Comparison of ENCODE assay signal across 10 cellular contexts in genomic region chr11:15649371-15650104, GRCh38.
DNase-seq lines count a peak whose midpoint lies in the region; ATAC-seq and TF ChIP-seq lines count a peak whose summit lies in the region.
"Had no signal": no experiment of that assay in that cellular context is flagged by ENCODE, and none has a peak within 500 bp of the region (broad histone marks: within the 10 kb centered on the region; RNA-seq: fewer than 3 reads in every experiment).

No MANE protein-coding gene starts in this region.

- no peaks in the 10 kb centered on the region for H3K36me3 ChIP-seq in breast epithelium
- no peaks in the 10 kb centered on the region for H3K36me3 ChIP-seq in tibial nerve
- no peaks in the 10 kb centered on the region for H3K36me3 ChIP-seq in ovary

- peak overlapping the region; percentile 7 for H3K4me3 Mint-ChIP-seq in MCF 10A (ENCODE audit: unreplicated experiment)
- H3K4me3 Mint-ChIP-seq: T-helper 17 cell had no signal

- no peak for TF ChIP-seq CTCF in MCF 10A (IDR thresholded peaks at IDR 0.05; ENCODE audit: unreplicated experiment)
- TF ChIP-seq CTCF in breast epithelium (IDR thresholded peaks at IDR 0.05): no peak
- no peak for TF ChIP-seq CTCF in fibroblast of pulmonary artery (IDR thresholded peaks at IDR 0.05; ENCODE audit: low read length, missing control alignments)
- TF ChIP-seq CTCF in tibial nerve (IDR thresholded peaks at IDR 0.05): no peak
- TF ChIP-seq CTCF in ovary (IDR thresholded peaks at IDR 0.05): no peak

- DNase-seq in MCF 10A (ENCODE audit: unreplicated experiment): no peak
- no peak for DNase-seq in breast epithelium (ENCODE audit: low spot score in 2 of 2)
- peak; percentile 56 for DNase-seq in fibroblast of pulmonary artery (ENCODE audit: low read depth)
- DNase-seq in tibial nerve (ENCODE audit: low spot score in 2 of 2): no peak
- no peak for DNase-seq in ovary
- DNase-seq in NCI-H1092 (lab: John Stamatoyannopoulos, UW): no peak
- no peak for DNase-seq in NK-92 treated with Interleukin-12 subunit alpha and Interleukin-12 subunit beta, amount 100 ng/mL, for 24 hours (lab: John Stamatoyannopoulos, UW)

- TF ChIP-seq POLR2A in breast epithelium (IDR thresholded peaks at IDR 0.05) (no peak), tibial nerve (IDR thresholded peaks at IDR 0.05) (no peak), ovary (IDR thresholded peaks at IDR 0.05) (no peak)

- no peaks in the 10 kb centered on the region for H3K36me3 Mint-ChIP-seq in MCF 10A (ENCODE audit: insufficient read depth, unreplicated experiment)

- TF ChIP-seq EP300 in tibial nerve (IDR thresholded peaks at IDR 0.05) (no peak), ovary (IDR thresholded peaks at IDR 0.05) (no peak)

- H3K4me1 ChIP-seq in breast epithelium: no peaks in the 10 kb centered on the region
- H3K4me1 ChIP-seq in tibial nerve: peaks cover 0 to 23% (median 8%) of the 10 kb centered on the region in 4 donors
- H3K4me1 ChIP-seq in ovary (ENCODE audit: insufficient read depth): peaks cover 6% of the 10 kb centered on the region

- H3K27me3 Mint-ChIP-seq in MCF 10A (ENCODE audit: insufficient read depth, unreplicated experiment): peaks cover 21% of the 10 kb centered on the region

- H3K4me3 ChIP-seq in breast epithelium: peak overlapping the region in 1 of 3 donors; percentile 63
- H3K4me3 ChIP-seq in fibroblast of pulmonary artery (replicated peaks; ENCODE audit: low read depth, low read length): no peak overlapping the region
- H3K4me3 ChIP-seq in tibial nerve: peak overlapping the region in 1 of 4 donors; percentile 53
- no peak overlapping the region for H3K4me3 ChIP-seq in ovary

- WGBS in tibial nerve, 2 donors: 43 to 66% methylated on average over 8 to 14 of the region's 14 CpGs
- 51 to 52% (median 51%) methylated on average over 12 to 14 of the region's 14 CpGs for WGBS in ovary, 3 donors

- no peaks in the 10 kb centered on the region for H3K4me1 Mint-ChIP-seq in MCF 10A (ENCODE audit: insufficient read depth, unreplicated experiment)

- intact Hi-C loops in MCF 10A (cut with micrococcal nuclease): loop anchor here (1.0 to 10.0 kb wide), 5 partner anchors 171 to 964 kb away; no protein-coding TSS in a partner anchor
- intact Hi-C loops in breast epithelium (cut with DNase I; ENCODE audit: low total_unique reads): loop anchor here (10.0 kb wide), 1 partner anchor 955 kb away; no protein-coding TSS in a partner anchor
- intact Hi-C loops in ovary (cut with DNase I): loop anchor here (2.0 to 10.0 kb wide), 4 partner anchors 315 to 958 kb away; no protein-coding TSS in a partner anchor

- H3K27me3 ChIP-seq in breast epithelium (no peaks in the 10 kb centered on the region), tibial nerve (no peaks in the 10 kb centered on the region), ovary (no peaks in the 10 kb centered on the region)

- no peak overlapping the region for H3K27ac Mint-ChIP-seq in MCF 10A (ENCODE audit: low read depth, unreplicated experiment)
- H3K27ac Mint-ChIP-seq: T-helper 17 cell had no signal

- H3K27ac ChIP-seq in breast epithelium: no peak overlapping the region
- peak overlapping the region; percentile 50 to 84 (median 63) for H3K27ac ChIP-seq in tibial nerve
- no peak overlapping the region for H3K27ac ChIP-seq in ovary
- H3K27ac ChIP-seq: epithelial cell of prostate had no signal

- ATAC-seq in HG03521 (IDR thresholded peaks at IDR 0.05; ENCODE audit: unreplicated experiment): peak; percentile 6

- H3K9me3 Mint-ChIP-seq in MCF 10A (ENCODE audit: unreplicated experiment): no peaks in the 10 kb centered on the region

- no TSS peak for BruUV-seq in MCF 10A (replicated peaks; lab: Mats Ljungman, UMichigan)

- H3K9me3 ChIP-seq in breast epithelium (no peaks in the 10 kb centered on the region), tibial nerve (no peaks in the 10 kb centered on the region), ovary (no peaks in the 10 kb centered on the region)

- POLR2A ChIA-PET in MCF 10A (lab: Yijun Ruan, JAX): interaction anchor here (0.6 to 1.0 kb wide), 7 partner anchors 601 to 980 kb away, joined by 3 to 5 read pairs (median 3); no protein-coding TSS in a partner anchor

- CTCF ChIA-PET in MCF 10A (lab: Yijun Ruan, JAX): interaction anchor here (0.6 to 3.5 kb wide), 47 partner anchors 11 to 1136 kb away, joined by 3 to 27 read pairs (median 4); no protein-coding TSS in a partner anchor

Comparison
In these comparisons a context has a peak if more than half of its experiments do, and no peak if none do; other contexts are left out.
1. H3K27ac ChIP-seq: peak in tibial nerve (4 of 4); none in breast epithelium (0 of 2) and ovary (0 of 2).